In genomic region chr17:17807440-17807839, GRCh38 we compare ENCODE assay signal across 28 cellular contexts. TPM values are rescaled to one million over a fixed set of nuclear protein-coding genes. Genes with fewer than 3 reads are reported as not detected.
A peak's percentile ranks its signal among the peaks of the same experiment; 100 is the strongest.
DNase-seq lines count a peak whose midpoint lies in the region; ATAC-seq and TF ChIP-seq lines count a peak whose summit lies in the region.
"Had no signal": no experiment of that assay in that cellular context is flagged by ENCODE, and none has a peak within 500 bp of the region (broad histone marks: within the 10 kb centered on the region; RNA-seq: fewer than 3 reads in every experiment).

No MANE protein-coding gene starts in this region.

- H3K23ac ChIP-seq in neuronal stem cell (ENCODE audit: low read depth, low read length, poor library complexity): no peak overlapping the region

- H3K9me2 ChIP-seq in Karpas-422 (replicated peaks; ENCODE audit: insufficient read depth, low read length): no peaks in the 10 kb centered on the region

- H3K9me3 ChIP-seq in Karpas-422 (ENCODE audit: low read length) (no peaks in the 10 kb centered on the region), neuronal stem cell (replicated peaks in 1 of 2; ENCODE audit: control insufficient read depth in 2 of 2, insufficient read depth in 1 of 2, low read depth in 1 of 2, low read length in 2 of 2) (no peaks in the 10 kb centered on the region), esophagus squamous epithelium (no peaks in the 10 kb centered on the region)
- H3K9me3 ChIP-seq: body of pancreas, thoracic aorta, uterus had no signal

- peaks cover 4% of the 10 kb centered on the region for H3K79me1 ChIP-seq in neuronal stem cell (ENCODE audit: low read depth, low read length)

- H3K4me1 ChIP-seq in Karpas-422 (ENCODE audit: low read length) (peaks cover 20% of the 10 kb centered on the region), neuronal stem cell (ENCODE audit: control insufficient read depth in 2 of 2, insufficient read depth in 1 of 2, low read depth in 1 of 2, low read length in 2 of 2) (peaks cover 19 to 22% of the 10 kb centered on the region in 2 donors), esophagus squamous epithelium (peaks cover 22 to 73% (median 43%) of the 10 kb centered on the region in 3 donors)

- H3K4me2 ChIP-seq in Karpas-422 (ENCODE audit: low read depth, low read length, poor library complexity, severe bottlenecking) (no peak overlapping the region), neuronal stem cell (ENCODE audit: insufficient read depth, low read length, poor library complexity, severe bottlenecking) (no peak overlapping the region)

- H2AK5ac ChIP-seq in neuronal stem cell (ENCODE audit: low read depth, low read length): peak overlapping the region; percentile 69

- H3K4ac ChIP-seq in neuronal stem cell (ENCODE audit: low read length): no peak overlapping the region

- H2BK15ac ChIP-seq in neuronal stem cell (ENCODE audit: low read length): no peak overlapping the region

- H3K36me3 ChIP-seq in Karpas-422 (ENCODE audit: insufficient read depth, low read length): peaks cover 14% of the 10 kb centered on the region
- peaks cover 34 to 76% of the 10 kb centered on the region in 2 donors for H3K36me3 ChIP-seq in neuronal stem cell (replicated peaks in 1 of 2; ENCODE audit: control insufficient read depth in 2 of 2, insufficient read depth in 2 of 2, low read length in 2 of 2)
- H3K36me3 ChIP-seq in esophagus squamous epithelium: peaks cover 0 to 54% (median 11%) of the 10 kb centered on the region in 3 donors
- H3K36me3 ChIP-seq: uterus had no signal

- no peak for TF ChIP-seq POLR2A in esophagus squamous epithelium (IDR thresholded peaks at IDR 0.05)

- H3K27me3 Mint-ChIP-seq in activated T-cell treated with anti-CD3 and anti-CD28 coated beads, Interleukin-2, amount 50 U/mL, for 24 hours: no peaks in the 10 kb centered on the region
- H3K27me3 Mint-ChIP-seq in activated T-cell treated with anti-CD3 and anti-CD28 coated beads, Interleukin-2, amount 50 U/mL, for 4 hours (ENCODE audit: low read depth): no peaks in the 10 kb centered on the region
- H3K27me3 Mint-ChIP-seq in effector memory CD8-positive, alpha-beta T cell: no peaks in the 10 kb centered on the region
- H3K27me3 Mint-ChIP-seq: CD8-positive, alpha-beta memory T cell had no signal

- intact Hi-C loops in esophagus squamous epithelium (cut with DNase I): no loop called here

- no peak overlapping the region for H4K91ac ChIP-seq in neuronal stem cell (ENCODE audit: low read depth, low read length, poor library complexity)

- H3K4me1 Mint-ChIP-seq in activated T-cell treated with anti-CD3 and anti-CD28 coated beads, Interleukin-2, amount 50 U/mL, for 24 hours (ENCODE audit: low read depth): peaks cover 17% of the 10 kb centered on the region
- peaks cover 2% of the 10 kb centered on the region for H3K4me1 Mint-ChIP-seq in activated T-cell treated with anti-CD3 and anti-CD28 coated beads, Interleukin-2, amount 50 U/mL, for 4 hours (ENCODE audit: low read depth)
- H3K4me1 Mint-ChIP-seq in effector memory CD8-positive, alpha-beta T cell (ENCODE audit: low read depth in 2 of 2): peaks cover 0 to 5% of the 10 kb centered on the region in 2 donors

- H3K27ac ChIP-seq in Karpas-422 (ENCODE audit: low read length) (peak overlapping the region; percentile 65), neuronal stem cell (replicated peaks; ENCODE audit: low read length) (no peak overlapping the region), caudate nucleus (ENCODE audit: low read depth, low read length) (no peak overlapping the region), esophagus squamous epithelium (peak overlapping the region in 2 of 4 donors; percentile 1 to 3)
- H3K27ac ChIP-seq: body of pancreas, parathyroid adenoma, thoracic aorta, uterus had no signal

- H2BK5ac ChIP-seq in neuronal stem cell (ENCODE audit: low read length): no peak overlapping the region

- H3K14ac ChIP-seq in neuronal stem cell (ENCODE audit: low read length): no peak overlapping the region

- H3K4me3 ChIP-seq in Karpas-422 (ENCODE audit: low read length) (no peak overlapping the region), neuronal stem cell (ENCODE audit: low read length in 2 of 2) (no peak overlapping the region), esophagus squamous epithelium (no peak overlapping the region)
- H3K4me3 ChIP-seq: body of pancreas, K562, thoracic aorta, uterus had no signal

- H3K27me3 ChIP-seq in Karpas-422 (ENCODE audit: low read length) (no peaks in the 10 kb centered on the region), neuronal stem cell (ENCODE audit: control insufficient read depth in 3 of 3, insufficient read depth in 3 of 3, low read depth in 1 of 3, low read length in 3 of 3) (no peaks in the 10 kb centered on the region), esophagus squamous epithelium (no peaks in the 10 kb centered on the region)
- H3K27me3 ChIP-seq: body of pancreas, uterus had no signal

- DNase-seq in activated T-cell treated with anti-CD3 and anti-CD28 coated beads, Interleukin-2, amount 50 U/mL, for 24 hours: no peak
- no peak for DNase-seq in activated T-cell treated with anti-CD3 and anti-CD28 coated beads, Interleukin-2, amount 50 U/mL, for 4 hours
- DNase-seq in Karpas-422 (no peak), neuronal stem cell (ENCODE audit: low spot score) (no peak), caudate nucleus (lab: John Stamatoyannopoulos, UW) (no peak), esophagus squamous epithelium (lab: John Stamatoyannopoulos, UW) (no peak)
- DNase-seq in effector memory CD8-positive, alpha-beta T cell: no peak
- DNase-seq: activated CD8-positive, alpha-beta memory T cell treated with anti-CD3 and anti-CD28 coated beads for 24 hours; activated naive CD4-positive, alpha-beta T cell; activated T-cell treated with anti-CD3 and anti-CD28 coated beads for 4 hours; body of pancreas; CD8-positive, alpha-beta memory T cell; cerebellar nuclear complex; EL; GOT3; hypothalamus; NCI-H1105 treated with DMSO at 0.1 percent for 48 hours; NCI-H2029 treated with DMSO at 0.1 percent for 48 hours; NCI-H524; PC-3; SHP77 treated with DMSO at 0.1 percent for 48 hours; small intestine; stimulated activated naive CD8-positive, alpha-beta T cell treated with anti-CD3 and anti-CD28 coated beads, Interleukin-15, Interleukin-2, amounts not matched to agents 100 U/mL and 50 U/mL, for 24 hours; uterus had no signal

- no peak overlapping the region for H2BK120ac ChIP-seq in neuronal stem cell (ENCODE audit: low read depth, low read length)

- no peak overlapping the region for H3K4me3 Mint-ChIP-seq in activated T-cell treated with anti-CD3 and anti-CD28 coated beads, Interleukin-2, amount 50 U/mL, for 24 hours
- no peak overlapping the region for H3K4me3 Mint-ChIP-seq in activated T-cell treated with anti-CD3 and anti-CD28 coated beads, Interleukin-2, amount 50 U/mL, for 4 hours
- no peak overlapping the region for H3K4me3 Mint-ChIP-seq in effector memory CD8-positive, alpha-beta T cell

- peak overlapping the region; percentile 79 for H3K18ac ChIP-seq in neuronal stem cell (ENCODE audit: low read length)

- H2AFZ ChIP-seq in Karpas-422 (ENCODE audit: low read length): no peak overlapping the region
- no peak overlapping the region for H2AFZ ChIP-seq in neuronal stem cell (ENCODE audit: low read length)
- H2AFZ ChIP-seq: parathyroid adenoma had no signal

- H4K8ac ChIP-seq in neuronal stem cell (ENCODE audit: low read depth, low read length): no peak overlapping the region

- H3K9me3 Mint-ChIP-seq in activated T-cell treated with anti-CD3 and anti-CD28 coated beads, Interleukin-2, amount 50 U/mL, for 24 hours: no peaks in the 10 kb centered on the region
- H3K9me3 Mint-ChIP-seq in activated T-cell treated with anti-CD3 and anti-CD28 coated beads, Interleukin-2, amount 50 U/mL, for 4 hours: no peaks in the 10 kb centered on the region
- no peaks in the 10 kb centered on the region for H3K9me3 Mint-ChIP-seq in effector memory CD8-positive, alpha-beta T cell
- H3K9me3 Mint-ChIP-seq: CD8-positive, alpha-beta memory T cell had no signal

- no peak for TF ChIP-seq CTCF in esophagus squamous epithelium (IDR thresholded peaks at IDR 0.05)

- no peaks in the 10 kb centered on the region for H4K20me1 ChIP-seq in Karpas-422 (ENCODE audit: insufficient read depth, low read depth, low read length)

- no peak overlapping the region for H3K9ac ChIP-seq in Karpas-422 (ENCODE audit: low read length)
- peak overlapping the region; percentile 18 for H3K9ac ChIP-seq in neuronal stem cell (ENCODE audit: low read depth, low read length, poor library complexity)
- H3K9ac ChIP-seq: parathyroid adenoma had no signal

- peak overlapping the region; percentile 47 for H3K27ac Mint-ChIP-seq in activated T-cell treated with anti-CD3 and anti-CD28 coated beads, Interleukin-2, amount 50 U/mL, for 24 hours
- peak overlapping the region; percentile 37 to 49 for H3K27ac Mint-ChIP-seq in effector memory CD8-positive, alpha-beta T cell

- WGBS in neuronal stem cell (ENCODE audit: extremely low coverage in 2 of 2, insufficient read length in 2 of 2, insufficient replicate concordance in 1 of 2), 2 donors: no CpG with 5 or more reads among the region's 5 CpGs
- no CpG with 5 or more reads among the region's 5 CpGs for WGBS in esophagus squamous epithelium, 2 donors

- H3K79me2 ChIP-seq in Karpas-422 (ENCODE audit: low read length): no peaks in the 10 kb centered on the region

- H3K36me3 Mint-ChIP-seq in activated T-cell treated with anti-CD3 and anti-CD28 coated beads, Interleukin-2, amount 50 U/mL, for 24 hours (ENCODE audit: low read depth): peaks cover 46% of the 10 kb centered on the region
- H3K36me3 Mint-ChIP-seq in activated T-cell treated with anti-CD3 and anti-CD28 coated beads, Interleukin-2, amount 50 U/mL, for 4 hours (ENCODE audit: insufficient read depth): no peaks in the 10 kb centered on the region
- peaks cover 57% of the 10 kb centered on the region for H3K36me3 Mint-ChIP-seq in effector memory CD8-positive, alpha-beta T cell (ENCODE audit: insufficient read depth)

- H2BK12ac ChIP-seq in neuronal stem cell (ENCODE audit: low read length): no peak overlapping the region

- no peak for ATAC-seq in activated T-cell treated with anti-CD3 and anti-CD28 coated beads, Interleukin-2, amount 50 U/mL, for 4 hours
- no peak for ATAC-seq in effector memory CD8-positive, alpha-beta T cell (replicated peaks)
- ATAC-seq in HG03039 (IDR thresholded peaks at IDR 0.05; ENCODE audit: unreplicated experiment): no peak
- ATAC-seq: body of pancreas; K562; stimulated activated naive CD8-positive, alpha-beta T cell treated with anti-CD3 and anti-CD28 coated beads, Interleukin-15, Interleukin-2, amounts not matched to agents 100 U/mL and 50 U/mL, for 24 hours had no signal

RNA-seq across cellular contexts. Expression of gene SREBF1, which starts 29.3 kb away (rescaled TPM):
- total RNA-seq in activated T-cell treated with anti-CD3 and anti-CD28 coated beads, Interleukin-2, amount 50 U/mL, for 4 hours: 10 to 100 TPM; 34.3 to 44.0 (median 34.6) TPM
- total RNA-seq in Karpas-422 (2014; rRNA removed; shearing (Covaris generic); ENCODE audit: low replicate concordance): 52.0 and 103 TPM in 2 replicates
- polyA plus RNA-seq in neuronal stem cell (2013, experiment 1 of 2): 57.8 TPM
- 61.7 TPM for polyA plus RNA-seq in neuronal stem cell (2013, experiment 2 of 2)
- 100 to 1,000 TPM in 2 of 4 donors, 10 to 100 TPM in 2; 55.0 to 137 (median 108) TPM for total RNA-seq in esophagus squamous epithelium
